Comparison of ENCODE assay signal across 8 cellular contexts in genomic region chr2:160429248-160430000, GRCh38.
DNase-seq lines count a peak whose midpoint lies in the region; ATAC-seq and TF ChIP-seq lines count a peak whose summit lies in the region.

No MANE protein-coding gene starts in this region.

- H3K4me1 Mint-ChIP-seq in Caco-2 (ENCODE audit: low read depth, unreplicated experiment): peaks cover 17% of the 10 kb centered on the region

- H3K27me3 ChIP-seq in Caco-2 (replicated peaks; ENCODE audit: control insufficient read depth, insufficient read depth, low read length) (no peaks in the 10 kb centered on the region), breast epithelium (no peaks in the 10 kb centered on the region)

- peak in 1 of 2 experiments; percentile 18 for DNase-seq in Caco-2
- DNase-seq in HCEC 1CT: peak; percentile 71
- DNase-seq in NOMO-1 treated with DMSO at 0.1 percent for 48 hours (lab: John Stamatoyannopoulos, UW; ENCODE audit: unreplicated experiment): peak; percentile 54
- no peak for DNase-seq in breast epithelium (ENCODE audit: low spot score in 2 of 2)
- peak; percentile 73 to 79 for DNase-seq in lung microvascular endothelial cell (ENCODE audit: low read depth in 2 of 2)
- DNase-seq in SHP77 treated with DMSO at 0.1 percent for 48 hours (lab: John Stamatoyannopoulos, UW): no peak

- no TSS peak for BruUV-seq in Caco-2 (replicated peaks; lab: Mats Ljungman, UMichigan)

- H3K36me3 Mint-ChIP-seq in Caco-2 (ENCODE audit: insufficient read depth, unreplicated experiment): peaks cover 5% of the 10 kb centered on the region

- no peak overlapping the region for H3K4me3 Mint-ChIP-seq in Caco-2 (ENCODE audit: unreplicated experiment)

- H3K9me3 Mint-ChIP-seq in Caco-2 (ENCODE audit: unreplicated experiment): no peaks in the 10 kb centered on the region

- no peak overlapping the region for H3K27ac Mint-ChIP-seq in Caco-2 (ENCODE audit: unreplicated experiment)

- no peak for TF ChIP-seq POLR2A in breast epithelium (IDR thresholded peaks at IDR 0.05)

- H3K4me3 ChIP-seq in Caco-2 (ENCODE audit: low read depth, low read length) (no peak overlapping the region), breast epithelium (no peak overlapping the region)

- ATAC-seq in GM21526 (IDR thresholded peaks at IDR 0.05; ENCODE audit: low FRiP score, unreplicated experiment) (no peak), esophagus mucosa (no peak)

- peak overlapping the region; percentile 20 to 35 for H3K27ac ChIP-seq in breast epithelium

- no peaks in the 10 kb centered on the region for H3K9me3 ChIP-seq in Caco-2
- peaks cover 0 to 3% of the 10 kb centered on the region in 2 donors for H3K9me3 ChIP-seq in breast epithelium

- CTCF ChIA-PET in Caco-2 (lab: Charles Lee): interaction anchor here (0.9 to 1.0 kb wide), 2 partner anchors 490 to 540 kb away, joined by 3 to 6 read pairs; no protein-coding TSS in a partner anchor

- H3K27me3 Mint-ChIP-seq in Caco-2 (ENCODE audit: insufficient read depth, unreplicated experiment): no peaks in the 10 kb centered on the region

- H3K4me1 ChIP-seq in Caco-2 (peaks cover 16% of the 10 kb centered on the region), breast epithelium (peaks cover 0 to 5% of the 10 kb centered on the region in 2 donors)

- TF ChIP-seq CTCF in Caco-2 (IDR thresholded peaks at IDR 0.05; ENCODE audit: insufficient read depth in 1 of 2, low read depth in 1 of 2, low read length in 1 of 2, severe bottlenecking in 1 of 2, unreplicated experiment in 1 of 2): peak; percentile 43 to 48
- peak; percentile 22 to 62 (median 60) for TF ChIP-seq CTCF in breast epithelium (IDR thresholded peaks at IDR 0.05)

- intact Hi-C loops in Caco-2 (cut with micrococcal nuclease; ENCODE audit: unreplicated experiment) (loop anchor here (1.0 to 5.0 kb wide), 3 partner anchors 63 to 541 kb away; partner anchors contain the start of gene RBMS1), breast epithelium (cut with DNase I; ENCODE audit: low total_unique reads) (loop anchor here (10.0 kb wide), 1 partner anchor 1605 kb away; no protein-coding TSS in a partner anchor)

- H3K36me3 ChIP-seq in Caco-2 (ENCODE audit: control insufficient read depth, insufficient read depth, low read length): peaks cover 2% of the 10 kb centered on the region; the same call in 1 of the 2 replicates
- no peaks in the 10 kb centered on the region for H3K36me3 ChIP-seq in breast epithelium

- POLR2A ChIA-PET in Caco-2 (lab: Charles Lee): interaction anchor here (0.6 kb wide), 1 partner anchor 43 kb away, joined by 3 read pairs; no protein-coding TSS in a partner anchor

Comparison
In these comparisons a context has a peak if more than half of its experiments do, and no peak if none do; other contexts are left out.
1. DNase-seq: peak in HCEC 1CT (single experiment), NOMO-1 treated with DMSO at 0.1 percent for 48 hours (single experiment) and lung microvascular endothelial cell (2 of 2); none in breast epithelium (0 of 2) and SHP77 treated with DMSO at 0.1 percent for 48 hours (single experiment).